ENCODE assay signal across 28 cellular contexts in genomic region chr2:168611896-168612650, GRCh38.
DNase-seq lines count a peak whose midpoint lies in the region; ATAC-seq and TF ChIP-seq lines count a peak whose summit lies in the region.
"Had no signal": no experiment of that assay in that cellular context is flagged by ENCODE, and none has a peak within 500 bp of the region (broad histone marks: within the 10 kb centered on the region; RNA-seq: fewer than 3 reads in every experiment).

No MANE protein-coding gene starts in this region.

- no peaks in the 10 kb centered on the region for H3K79me2 ChIP-seq in DND-41 (ENCODE audit: insufficient read depth, low read length)

- H3K27me3 Mint-ChIP-seq in CD8-positive, alpha-beta T cell (ENCODE audit: low read depth) = no peaks in the 10 kb centered on the region
- H3K27me3 Mint-ChIP-seq: IgD-negative memory B cell; stimulated activated memory B cell treated with anti-CD40 and anti-IgM and Interleukin-4, amounts not matched to agents 10 μg/mL and 1 μg/mL and 100 μg/mL, for 72 hours had no signal

- no peak overlapping the region for H3K4me3 Mint-ChIP-seq in CD8-positive, alpha-beta T cell
- H3K4me3 Mint-ChIP-seq: activated T-helper 1 cell treated with anti-CD3 and anti-CD28 coated beads, Interleukin-12 subunit alpha, Interleukin-12 subunit beta, Interleukin-2, Interleukin-4 antibody, amounts not matched to agents 30 ng/mL and 10 ng/mL and 1 ng/mL, durations not matched to agents 14 hours and 24 hours and 36 hours; effector memory CD8-positive, alpha-beta T cell; IgD-negative memory B cell; stimulated activated memory B cell treated with anti-CD40 and anti-IgM and Interleukin-4, amounts not matched to agents 10 μg/mL and 1 μg/mL and 100 μg/mL, for 72 hours; T-helper 2 cell treated with Interferon-gamma antibody and Interleukin-4, amounts not matched to agents 5 μg/mL and 100 μg/mL, for 36 hours had no signal

- TF ChIP-seq CTCF in CD8-positive, alpha-beta T cell (IDR thresholded peaks at IDR 0.05) = no peak
- TF ChIP-seq CTCF in DND-41 (IDR thresholded peaks at IDR 0.05; ENCODE audit: borderline replicate concordance, extremely low read depth, low read length, poor library complexity, severe bottlenecking) (no peak), spleen (IDR thresholded peaks at IDR 0.05 in 8 of 11, conservative IDR thresholded peaks at IDR 0.05 in 3 of 11) (no peak)

- POLR2A ChIA-PET in CD8-positive, alpha-beta T cell (lab: Charles Lee) = no interaction called here

- no peaks in the 10 kb centered on the region for H4K20me1 ChIP-seq in DND-41 (ENCODE audit: insufficient read depth, low read length)

- H3K9ac ChIP-seq in DND-41 (ENCODE audit: low read depth, low read length) (no peak overlapping the region), mucosa of rectum (ENCODE audit: low read depth in 1 of 2, low read length in 2 of 2) (no peak overlapping the region)

- no peak overlapping the region for H2AFZ ChIP-seq in DND-41 (ENCODE audit: low read depth, low read length)
- H2AFZ ChIP-seq: hepatocyte had no signal

- no peak for TF ChIP-seq POLR2A in spleen (IDR thresholded peaks at IDR 0.05)

- no peaks in the 10 kb centered on the region for H3K36me3 ChIP-seq in CD8-positive, alpha-beta T cell (ENCODE audit: insufficient read depth, low read length)
- H3K36me3 ChIP-seq in DND-41 (ENCODE audit: insufficient read depth, low read length) (no peaks in the 10 kb centered on the region), mucosa of rectum (ENCODE audit: control insufficient read depth in 2 of 2, insufficient read depth in 2 of 2, low read length in 2 of 2) (no peaks in the 10 kb centered on the region), spleen (no peaks in the 10 kb centered on the region)
- H3K36me3 ChIP-seq: HAP-1, pancreas, right lobe of liver, uterus had no signal

- CTCF ChIA-PET in CD8-positive, alpha-beta T cell (lab: Charles Lee) = interaction anchor here (1.0 kb wide), 1 partner anchor 55 kb away, joined by 3 read pairs; no protein-coding TSS in a partner anchor

- H3K27ac ChIP-seq in CD8-positive, alpha-beta T cell (ENCODE audit: low read depth, low read length) = no peak overlapping the region
- H3K27ac ChIP-seq in DND-41 (ENCODE audit: low read length) (no peak overlapping the region), mucosa of rectum (ENCODE audit: low read depth in 2 of 2, low read length in 2 of 2) (peak overlapping the region; percentile 14 to 40), spleen (no peak overlapping the region)
- H3K27ac ChIP-seq: C4-2B, coronary artery, foreskin keratinocyte, hepatocyte, pancreas, right lobe of liver, VCaP had no signal

- no peak for DNase-seq in CD8-positive, alpha-beta T cell
- DNase-seq in DND-41 (peak; percentile 10), spleen (no peak), NCI-H69 (lab: John Stamatoyannopoulos, UW) (no peak)
- DNase-seq: activated CD4-positive, alpha-beta T cell treated with anti-CD3 and anti-CD28 coated beads for 48 hours; DMS79 treated with DMSO at 0.1 percent for 48 hours; effector memory CD8-positive, alpha-beta T cell; erythroblast; foreskin keratinocyte; NCI-H1048; NCI-H187 treated with DMSO at 0.1 percent for 48 hours; pancreas; PC-3; right lobe of liver; stimulated activated CD4-positive, alpha-beta T cell treated with anti-CD3 and anti-CD28 coated beads, Interleukin-4, amount 100 ng/mL, for 4 hours; uterus had no signal

- peak; percentile 31 for ATAC-seq in CD8-positive, alpha-beta T cell
- ATAC-seq in DND-41 (ENCODE audit: insufficient read depth, low read depth) = peak; percentile 85
- peak; percentile 58 for ATAC-seq in esophagus mucosa
- no peak for ATAC-seq in HG03039 (IDR thresholded peaks at IDR 0.05; ENCODE audit: unreplicated experiment)
- ATAC-seq: effector memory CD8-positive, alpha-beta T cell; foreskin keratinocyte; pancreas; PC-3; stimulated activated memory B cell treated with anti-CD40 and anti-IgM and Interleukin-4, amounts not matched to agents 10 μg/mL and 1 μg/mL and 100 μg/mL, for 72 hours had no signal

- H3K4me3 ChIP-seq in CD8-positive, alpha-beta T cell (ENCODE audit: low read depth, low read length) = no peak overlapping the region
- H3K4me3 ChIP-seq in DND-41 (ENCODE audit: low read depth in 1 of 2, low read length in 2 of 2) (no peak overlapping the region), mucosa of rectum (ENCODE audit: low read length in 2 of 2) (no peak overlapping the region), spleen (no peak overlapping the region)
- H3K4me3 ChIP-seq: coronary artery, HAP-1, hepatocyte, pancreas, right lobe of liver, uterus had no signal

- WGBS in spleen, 5 donors = 82 to 88% (median 86%) methylated on average over 4 of the region's 4 CpGs

- peaks cover 21% of the 10 kb centered on the region for H3K36me3 Mint-ChIP-seq in CD8-positive, alpha-beta T cell
- H3K36me3 Mint-ChIP-seq: stimulated activated memory B cell treated with anti-CD40 and anti-IgM and Interleukin-4, amounts not matched to agents 10 μg/mL and 1 μg/mL and 100 μg/mL, for 72 hours had no signal

- peaks cover 47% of the 10 kb centered on the region for H3K4me1 Mint-ChIP-seq in CD8-positive, alpha-beta T cell (ENCODE audit: low read depth)
- H3K4me1 Mint-ChIP-seq: IgD-negative memory B cell; stimulated activated memory B cell treated with anti-CD40 and anti-IgM and Interleukin-4, amounts not matched to agents 10 μg/mL and 1 μg/mL and 100 μg/mL, for 72 hours had no signal

- no peaks in the 10 kb centered on the region for H3K9me3 ChIP-seq in CD8-positive, alpha-beta T cell (ENCODE audit: low read length)
- H3K9me3 ChIP-seq in DND-41 (ENCODE audit: insufficient read depth, low read length, severe bottlenecking) = no peaks in the 10 kb centered on the region
- H3K9me3 ChIP-seq in mucosa of rectum (ENCODE audit: control insufficient read depth in 2 of 2, low read length in 2 of 2) = no peaks in the 10 kb centered on the region
- no peaks in the 10 kb centered on the region for H3K9me3 ChIP-seq in spleen
- H3K9me3 ChIP-seq: HAP-1, pancreas, right lobe of liver, uterus had no signal

- intact Hi-C loops in CD8-positive, alpha-beta T cell (cut with DNase I, micrococcal nuclease) = no loop called here
- intact Hi-C loops in spleen (cut with DNase I; ENCODE audit: low total_unique reads) = no loop called here

- no peak overlapping the region for H3K4me2 ChIP-seq in DND-41 (ENCODE audit: insufficient read depth, low read length)
- H3K4me2 ChIP-seq: hepatocyte had no signal

- peak overlapping the region; percentile 14 for H3K27ac Mint-ChIP-seq in CD8-positive, alpha-beta T cell
- H3K27ac Mint-ChIP-seq: activated T-helper 1 cell treated with anti-CD3 and anti-CD28 coated beads, Interleukin-12 subunit alpha, Interleukin-12 subunit beta, Interleukin-2, Interleukin-4 antibody, amounts not matched to agents 30 ng/mL and 10 ng/mL and 1 ng/mL, durations not matched to agents 14 hours and 24 hours and 36 hours; effector memory CD8-positive, alpha-beta T cell; stimulated activated memory B cell treated with anti-CD40 and anti-IgM and Interleukin-4, amounts not matched to agents 10 μg/mL and 1 μg/mL and 100 μg/mL, for 72 hours; T-helper 2 cell treated with Interferon-gamma antibody and Interleukin-4, amounts not matched to agents 5 μg/mL and 100 μg/mL, for 36 hours had no signal

- H3K9me3 Mint-ChIP-seq in CD8-positive, alpha-beta T cell = peaks cover 2% of the 10 kb centered on the region
- H3K9me3 Mint-ChIP-seq: effector memory CD8-positive, alpha-beta T cell; IgD-negative memory B cell had no signal

- peaks cover 16% of the 10 kb centered on the region for H3K4me1 ChIP-seq in CD8-positive, alpha-beta T cell (ENCODE audit: insufficient read depth, low read length)
- H3K4me1 ChIP-seq in DND-41 (ENCODE audit: insufficient read depth, low read length) = no peaks in the 10 kb centered on the region
- peaks cover 0 to 15% of the 10 kb centered on the region in 2 donors for H3K4me1 ChIP-seq in mucosa of rectum (ENCODE audit: control insufficient read depth in 2 of 2, insufficient read depth in 2 of 2, low read length in 2 of 2)
- no peaks in the 10 kb centered on the region for H3K4me1 ChIP-seq in spleen
- H3K4me1 ChIP-seq: HAP-1, pancreas, right lobe of liver, uterus had no signal

- H3K27me3 ChIP-seq in CD8-positive, alpha-beta T cell (ENCODE audit: insufficient read depth, low read length) = no peaks in the 10 kb centered on the region
- H3K27me3 ChIP-seq in DND-41 (ENCODE audit: insufficient read depth, low read length, poor library complexity) = no peaks in the 10 kb centered on the region
- no peaks in the 10 kb centered on the region for H3K27me3 ChIP-seq in mucosa of rectum (ENCODE audit: control insufficient read depth in 2 of 2, insufficient read depth in 2 of 2, low read length in 2 of 2)
- no peaks in the 10 kb centered on the region for H3K27me3 ChIP-seq in spleen (replicated peaks in 1 of 7)
- H3K27me3 ChIP-seq: foreskin keratinocyte, hepatocyte, pancreas, right lobe of liver, uterus had no signal

Comparison
In these comparisons a context has a peak if more than half of its experiments do, and no peak if none do; other contexts are left out.
1. H3K27ac ChIP-seq: peak in mucosa of rectum (2 of 2); none in CD8-positive, alpha-beta T cell (single experiment), DND-41 (single experiment) and spleen (0 of 8).